Comparison of ENCODE assay signal across 22 cellular contexts in the genomic region with DNA sequence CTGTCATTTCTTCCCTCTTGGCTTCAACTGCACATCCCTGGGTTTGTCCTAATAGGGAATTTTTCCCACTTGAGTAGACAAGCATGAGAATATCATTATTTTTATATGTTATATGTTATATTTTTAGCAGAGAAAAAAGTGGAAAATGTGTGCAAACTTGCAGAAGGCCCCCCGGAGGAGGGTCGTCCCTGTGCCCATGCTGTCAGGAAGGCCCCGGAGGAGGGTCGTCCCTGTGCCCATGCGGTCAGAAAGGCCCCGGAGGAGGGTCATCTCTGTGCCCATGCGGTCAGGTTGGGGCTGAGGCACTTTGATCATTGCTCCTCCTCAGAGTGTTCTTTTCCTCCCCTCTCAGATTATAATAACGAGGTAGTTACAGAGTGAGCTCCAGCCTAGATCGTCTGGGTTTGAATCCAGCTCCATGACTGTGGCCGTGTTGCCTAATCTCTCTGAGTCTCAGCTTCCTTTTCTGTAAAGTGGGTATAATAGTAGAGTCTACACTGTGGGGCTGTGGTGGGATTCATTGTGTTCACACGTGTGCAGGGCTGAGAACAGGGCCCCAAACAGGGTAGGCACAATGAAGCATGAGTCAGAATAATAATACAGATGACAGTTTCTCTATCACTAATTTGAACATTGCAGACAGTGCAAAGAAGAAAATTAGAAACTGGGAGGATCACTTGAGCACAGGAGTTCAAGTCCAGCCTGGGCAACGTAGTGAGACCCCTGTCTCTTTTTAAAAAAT. TPM values are rescaled to one million over a fixed set of nuclear protein-coding genes. Genes with fewer than 3 reads are reported as not detected.
DNase-seq lines count a peak whose midpoint lies in the region; ATAC-seq and TF ChIP-seq lines count a peak whose summit lies in the region.
"Had no signal": no experiment of that assay in that cellular context is flagged by ENCODE, and none has a peak within 500 bp of the region (broad histone marks: within the 10 kb centered on the region; RNA-seq: fewer than 3 reads in every experiment).

No MANE protein-coding gene starts in this region.

- peak overlapping the region; percentile 86 for H3K27ac Mint-ChIP-seq in activated T-helper 17 cell treated with anti-CD3 and anti-CD28 coated beads, Interleukin-2, amount 50 U/mL, for 72 hours
- H3K27ac Mint-ChIP-seq in stimulated activated naive CD8-positive, alpha-beta T cell treated with anti-CD3 and anti-CD28 coated beads, Interleukin-15, amount 100 ng/mL, for 72 hours, result peak overlapping the region in 1 of 2 donors; percentile 15
- H3K27ac Mint-ChIP-seq: activated CD4-positive, alpha-beta T cell treated with anti-CD3 and anti-CD28 coated beads, Interleukin-2, amount 10 ng/mL, durations not matched to agents 7 days and 5 days; activated naive CD4-positive, alpha-beta T cell treated with anti-CD3 and anti-CD28 coated beads, Interleukin-2, amount 10 ng/mL, durations not matched to agents 7 days and 5 days had no signal

- H3K4me3 ChIP-seq in left ventricle myocardium inferior (no peak overlapping the region), right atrium auricular region (no peak overlapping the region), gastroesophageal sphincter (no peak overlapping the region), stomach (no peak overlapping the region)
- H3K4me3 ChIP-seq: SK-N-MC, tibial nerve had no signal

- peaks cover 47% of the 10 kb centered on the region for H3K4me1 Mint-ChIP-seq in activated T-helper 17 cell treated with anti-CD3 and anti-CD28 coated beads, Interleukin-2, amount 50 U/mL, for 72 hours
- H3K4me1 Mint-ChIP-seq in stimulated activated naive CD8-positive, alpha-beta T cell treated with anti-CD3 and anti-CD28 coated beads, Interleukin-15, amount 100 ng/mL, for 72 hours, result peaks cover 33% of the 10 kb centered on the region
- H3K4me1 Mint-ChIP-seq: activated naive CD4-positive, alpha-beta T cell treated with anti-CD3 and anti-CD28 coated beads, Interleukin-2, amount 10 ng/mL, durations not matched to agents 7 days and 5 days had no signal

- no peaks in the 10 kb centered on the region for H3K9me3 Mint-ChIP-seq in activated T-helper 17 cell treated with anti-CD3 and anti-CD28 coated beads, Interleukin-2, amount 50 U/mL, for 72 hours
- no peaks in the 10 kb centered on the region for H3K9me3 Mint-ChIP-seq in stimulated activated naive CD8-positive, alpha-beta T cell treated with anti-CD3 and anti-CD28 coated beads, Interleukin-15, amount 100 ng/mL, for 72 hours
- H3K9me3 Mint-ChIP-seq: activated CD4-positive, alpha-beta T cell treated with anti-CD3 and anti-CD28 coated beads, Interleukin-2, amount 10 ng/mL, durations not matched to agents 7 days and 5 days; activated naive CD4-positive, alpha-beta T cell treated with anti-CD3 and anti-CD28 coated beads, Interleukin-2, amount 10 ng/mL, durations not matched to agents 7 days and 5 days had no signal

- DNase-seq in left ventricle myocardium inferior (no peak), right atrium auricular region (ENCODE audit: low spot score) (no peak), stomach (no peak)
- no peak for DNase-seq in stimulated activated naive CD8-positive, alpha-beta T cell treated with anti-CD3 and anti-CD28 coated beads, Interleukin-15, amount 100 ng/mL, for 72 hours
- DNase-seq: activated CD4-positive, alpha-beta T cell treated with anti-CD3 and anti-CD28 coated beads, Interleukin-2, amount 10 ng/mL, durations not matched to agents 7 days and 5 days; activated naive CD4-positive, alpha-beta T cell treated with anti-CD3 and anti-CD28 coated beads, Interleukin-2, amount 10 ng/mL, durations not matched to agents 7 days and 5 days; central memory CD4-positive, alpha-beta T cell; DMS153; head of caudate nucleus; left cardiac atrium; naive B cell; NCI-H1105; NCI-H2029; NCI-H345; NCI-H774; RPMI8226; stimulated activated CD4-positive, alpha-beta T cell treated with anti-CD3 and anti-CD28 coated beads, Interleukin-4, amount 100 ng/mL, for 4 hours had no signal

- TF ChIP-seq EP300 in gastroesophageal sphincter (IDR thresholded peaks at IDR 0.05) (no peak), stomach (IDR thresholded peaks at IDR 0.05) (no peak)

- H3K9me3 ChIP-seq in left ventricle myocardium inferior (replicated peaks) (no peaks in the 10 kb centered on the region), right atrium auricular region (no peaks in the 10 kb centered on the region), gastroesophageal sphincter (no peaks in the 10 kb centered on the region), stomach (no peaks in the 10 kb centered on the region)
- H3K9me3 ChIP-seq: tibial nerve had no signal

- H3K4me1 ChIP-seq in left ventricle myocardium inferior (peaks cover 70% of the 10 kb centered on the region), right atrium auricular region (peaks cover 0 to 31% of the 10 kb centered on the region in 2 donors), gastroesophageal sphincter (peaks cover 0 to 63% (median 8%) of the 10 kb centered on the region in 3 donors), stomach (peaks cover 15 to 37% (median 24%) of the 10 kb centered on the region in 4 donors)

- H3K27ac ChIP-seq in left ventricle myocardium inferior (replicated peaks), result peak overlapping the region; percentile 40
- no peak overlapping the region for H3K27ac ChIP-seq in right atrium auricular region
- peak overlapping the region in 3 of 4 donors; percentile 32 to 95 (median 43) for H3K27ac ChIP-seq in gastroesophageal sphincter
- H3K27ac ChIP-seq in stomach, result no peak overlapping the region
- H3K27ac ChIP-seq: SK-N-MC, tibial nerve had no signal

- no peak for TF ChIP-seq POLR2A in gastroesophageal sphincter (IDR thresholded peaks at IDR 0.05)
- no peak for TF ChIP-seq POLR2A in stomach (IDR thresholded peaks at IDR 0.05)

- no peaks in the 10 kb centered on the region for H3K27me3 Mint-ChIP-seq in activated T-helper 17 cell treated with anti-CD3 and anti-CD28 coated beads, Interleukin-2, amount 50 U/mL, for 72 hours
- no peaks in the 10 kb centered on the region for H3K27me3 Mint-ChIP-seq in stimulated activated naive CD8-positive, alpha-beta T cell treated with anti-CD3 and anti-CD28 coated beads, Interleukin-15, amount 100 ng/mL, for 72 hours
- H3K27me3 Mint-ChIP-seq: activated CD4-positive, alpha-beta T cell treated with anti-CD3 and anti-CD28 coated beads, Interleukin-2, amount 10 ng/mL, durations not matched to agents 7 days and 5 days; activated naive CD4-positive, alpha-beta T cell treated with anti-CD3 and anti-CD28 coated beads, Interleukin-2, amount 10 ng/mL, durations not matched to agents 7 days and 5 days; naive B cell had no signal

- H3K36me3 ChIP-seq in left ventricle myocardium inferior, result peaks cover 16% of the 10 kb centered on the region
- H3K36me3 ChIP-seq in right atrium auricular region, result no peaks in the 10 kb centered on the region
- H3K36me3 ChIP-seq in gastroesophageal sphincter, result no peaks in the 10 kb centered on the region
- peaks cover 11 to 47% (median 29%) of the 10 kb centered on the region in 4 donors for H3K36me3 ChIP-seq in stomach
- H3K36me3 ChIP-seq: tibial nerve had no signal

- intact Hi-C loops in left ventricle myocardium inferior (cut with micrococcal nuclease) (no loop called here), stomach (cut with DNase I; ENCODE audit: low total_unique reads) (no loop called here)

- no peaks in the 10 kb centered on the region for H3K27me3 ChIP-seq in left ventricle myocardium inferior (ENCODE audit: low read depth)
- no peaks in the 10 kb centered on the region for H3K27me3 ChIP-seq in right atrium auricular region
- H3K27me3 ChIP-seq in gastroesophageal sphincter, result no peaks in the 10 kb centered on the region
- H3K27me3 ChIP-seq in stomach, result no peaks in the 10 kb centered on the region
- H3K27me3 ChIP-seq: tibial nerve had no signal

- peak; percentile 25 for ATAC-seq in activated T-helper 17 cell treated with anti-CD3 and anti-CD28 coated beads, Interleukin-2, amount 50 U/mL, for 72 hours (replicated peaks)
- no peak for ATAC-seq in gastroesophageal sphincter
- ATAC-seq in stimulated activated naive CD8-positive, alpha-beta T cell treated with anti-CD3 and anti-CD28 coated beads, Interleukin-15, amount 100 ng/mL, for 72 hours, result peak; percentile 86
- no peak for ATAC-seq in GM18498 (IDR thresholded peaks at IDR 0.05; ENCODE audit: unreplicated experiment)
- ATAC-seq: left cardiac atrium had no signal

- TF ChIP-seq CTCF in left ventricle myocardium inferior (IDR thresholded peaks at IDR 0.05; ENCODE audit: borderline replicate concordance), result no peak
- no peak for TF ChIP-seq CTCF in right atrium auricular region (IDR thresholded peaks at IDR 0.05)
- TF ChIP-seq CTCF in gastroesophageal sphincter (IDR thresholded peaks at IDR 0.05), result no peak
- no peak for TF ChIP-seq CTCF in stomach (IDR thresholded peaks at IDR 0.05)

- H3K4me3 Mint-ChIP-seq in activated T-helper 17 cell treated with anti-CD3 and anti-CD28 coated beads, Interleukin-2, amount 50 U/mL, for 72 hours, result peak overlapping the region; percentile 31
- no peak overlapping the region for H3K4me3 Mint-ChIP-seq in stimulated activated naive CD8-positive, alpha-beta T cell treated with anti-CD3 and anti-CD28 coated beads, Interleukin-15, amount 100 ng/mL, for 72 hours
- H3K4me3 Mint-ChIP-seq: activated CD4-positive, alpha-beta T cell treated with anti-CD3 and anti-CD28 coated beads, Interleukin-2, amount 10 ng/mL, durations not matched to agents 7 days and 5 days; activated naive CD4-positive, alpha-beta T cell treated with anti-CD3 and anti-CD28 coated beads, Interleukin-2, amount 10 ng/mL, durations not matched to agents 7 days and 5 days had no signal

- peaks cover 92% of the 10 kb centered on the region for H3K36me3 Mint-ChIP-seq in activated T-helper 17 cell treated with anti-CD3 and anti-CD28 coated beads, Interleukin-2, amount 50 U/mL, for 72 hours (ENCODE audit: low read depth)

- WGBS in gastroesophageal sphincter (ENCODE audit: low coverage in 1 of 2), 2 donors, result 64 to 73% methylated on average over 6 to 9 of the region's 12 CpGs
- 74 to 87% (median 83%) methylated on average over 12 of the region's 12 CpGs for WGBS in stomach, 5 donors

RNA-seq across cellular contexts. Expression of a gene that starts 33.4 kb away (rescaled TPM):
- 17.1 TPM for total RNA-seq in left ventricle myocardium inferior
- total RNA-seq in right atrium auricular region, result 10 to 100 TPM; 15.1 to 16.3 TPM
- 10 to 100 TPM; 31.3 to 39.2 TPM for total RNA-seq in activated T-helper 17 cell treated with anti-CD3 and anti-CD28 coated beads, Interleukin-2, amount 50 U/mL, for 72 hours
- total RNA-seq in gastroesophageal sphincter, result 10 to 100 TPM; 10.1 to 25.3 (median 23.4) TPM
- total RNA-seq in stomach, result 10 to 100 TPM in 3 of 5 donors, 1 to 10 TPM in 2; 2.2 to 21.7 (median 17.5) TPM
- polyA plus RNA-seq in stomach, result 10 to 100 TPM in 2 of 3 donors, 1 to 10 TPM in 1; 8.0 to 13.3 (median 12.2) TPM

Comparison
In these comparisons a context has a peak if more than half of its experiments do, and no peak if none do; other contexts are left out.
1. H3K27ac ChIP-seq: peak in left ventricle myocardium inferior (single experiment) and gastroesophageal sphincter (3 of 4); none in right atrium auricular region (0 of 2) and stomach (0 of 5).
2. ATAC-seq: peak in activated T-helper 17 cell treated with anti-CD3 and anti-CD28 coated beads, Interleukin-2, amount 50 U/mL, for 72 hours (single experiment) and stimulated activated naive CD8-positive, alpha-beta T cell treated with anti-CD3 and anti-CD28 coated beads, Interleukin-15, amount 100 ng/mL, for 72 hours (single experiment); none in gastroesophageal sphincter (single experiment) and GM18498 (single experiment).